11 cellular contexts compared by ENCODE assay signal in genomic region chr3:52982839-52983238, GRCh38.
DNase-seq lines count a peak whose midpoint lies in the region; ATAC-seq and TF ChIP-seq lines count a peak whose summit lies in the region.
"Had no signal": no experiment of that assay in that cellular context is flagged by ENCODE, and none has a peak within 500 bp of the region (broad histone marks: within the 10 kb centered on the region; RNA-seq: fewer than 3 reads in every experiment).

No MANE protein-coding gene starts in this region.

- in situ Hi-C loops in transverse colon (cut with MboI; ENCODE audit: low pct_ligation_motif_present in 1 of 4, low pct_unique_long_range_greater_than_20kb in 1 of 4, low sequenced_read_pairs in 3 of 4): no loop called here

- no peak for TF ChIP-seq POLR2A in transverse colon (IDR thresholded peaks at IDR 0.05)
- TF ChIP-seq POLR2A in testis (IDR thresholded peaks at IDR 0.05): no peak

- H3K36me3 Mint-ChIP-seq in activated naive CD4-positive, alpha-beta T cell treated with anti-CD3 and anti-CD28 coated beads, Interleukin-2, amount 50 U/mL, for 24 hours: peaks cover 2% of the 10 kb centered on the region

- peak; percentile 43 for ATAC-seq in HG02973 (IDR thresholded peaks at IDR 0.05; ENCODE audit: unreplicated experiment)
- ATAC-seq: Panc1, right cardiac atrium had no signal

- H3K9me3 Mint-ChIP-seq in activated naive CD4-positive, alpha-beta T cell treated with anti-CD3 and anti-CD28 coated beads, Interleukin-2, amount 50 U/mL, for 24 hours: no peaks in the 10 kb centered on the region

- no peaks in the 10 kb centered on the region for H3K9me3 ChIP-seq in transverse colon
- H3K9me3 ChIP-seq in testis: no peaks in the 10 kb centered on the region

- H3K4me3 Mint-ChIP-seq in activated naive CD4-positive, alpha-beta T cell treated with anti-CD3 and anti-CD28 coated beads, Interleukin-2, amount 50 U/mL, for 24 hours: peak overlapping the region; percentile 23

- WGBS in transverse colon (ENCODE audit: low coverage in 1 of 2), 2 donors: 26 to 57% methylated on average over 1 to 2 of the region's 2 CpGs
- WGBS in testis, 2 donors: 81 to 82% methylated on average over 2 of the region's 2 CpGs

- no peaks in the 10 kb centered on the region for H3K27me3 Mint-ChIP-seq in activated naive CD4-positive, alpha-beta T cell treated with anti-CD3 and anti-CD28 coated beads, Interleukin-2, amount 50 U/mL, for 24 hours

- H3K4me3 ChIP-seq in transverse colon (no peak overlapping the region), testis (no peak overlapping the region)

- TF ChIP-seq CTCF in transverse colon (IDR thresholded peaks at IDR 0.05) (no peak), testis (IDR thresholded peaks at IDR 0.05) (no peak)

- peak overlapping the region in 3 of 4 donors; percentile 46 to 53 (median 47) for H3K27ac ChIP-seq in transverse colon
- H3K27ac ChIP-seq in testis: no peak overlapping the region

- peaks cover 0 to 22% (median 0%) of the 10 kb centered on the region in 4 donors for H3K4me1 ChIP-seq in transverse colon
- no peaks in the 10 kb centered on the region for H3K4me1 ChIP-seq in testis

- no peak for TF ChIP-seq EP300 in transverse colon (IDR thresholded peaks at IDR 0.05; ENCODE audit: low read depth)

- no peaks in the 10 kb centered on the region for H3K36me3 ChIP-seq in transverse colon
- no peaks in the 10 kb centered on the region for H3K36me3 ChIP-seq in testis (ENCODE audit: low read depth, missing control alignments)

- H3K27me3 ChIP-seq in transverse colon (no peaks in the 10 kb centered on the region), testis (no peaks in the 10 kb centered on the region)

- DNase-seq in activated naive CD4-positive, alpha-beta T cell treated with anti-CD3 and anti-CD28 coated beads, Interleukin-2, amount 50 U/mL, for 16 hours: no peak
- DNase-seq in SW480 (ENCODE audit: low spot score) (peak; percentile 0), transverse colon (no peak), NCI-H2171 treated with DMSO at 0.1 percent for 48 hours (lab: John Stamatoyannopoulos, UW) (no peak), RKO (ENCODE audit: low spot score) (no peak), testis (no peak)
- DNase-seq: left cardiac atrium, right cardiac atrium had no signal

- peak overlapping the region; percentile 79 for H3K27ac Mint-ChIP-seq in activated naive CD4-positive, alpha-beta T cell treated with anti-CD3 and anti-CD28 coated beads, Interleukin-2, amount 50 U/mL, for 24 hours

- intact Hi-C loops in transverse colon (cut with DNase I; ENCODE audit: low total_unique reads) (no loop called here), testis (cut with DNase I; ENCODE audit: low total_unique reads) (no loop called here)

- H3K4me1 Mint-ChIP-seq in activated naive CD4-positive, alpha-beta T cell treated with anti-CD3 and anti-CD28 coated beads, Interleukin-2, amount 50 U/mL, for 24 hours: peaks cover 50% of the 10 kb centered on the region

Comparison
In these comparisons a context has a peak if more than half of its experiments do, and no peak if none do; other contexts are left out.
1. H3K27ac ChIP-seq: peak in transverse colon (3 of 4); none in testis (0 of 2).